Comparison of ENCODE assay signal across 8 cellular contexts in the genomic region with DNA sequence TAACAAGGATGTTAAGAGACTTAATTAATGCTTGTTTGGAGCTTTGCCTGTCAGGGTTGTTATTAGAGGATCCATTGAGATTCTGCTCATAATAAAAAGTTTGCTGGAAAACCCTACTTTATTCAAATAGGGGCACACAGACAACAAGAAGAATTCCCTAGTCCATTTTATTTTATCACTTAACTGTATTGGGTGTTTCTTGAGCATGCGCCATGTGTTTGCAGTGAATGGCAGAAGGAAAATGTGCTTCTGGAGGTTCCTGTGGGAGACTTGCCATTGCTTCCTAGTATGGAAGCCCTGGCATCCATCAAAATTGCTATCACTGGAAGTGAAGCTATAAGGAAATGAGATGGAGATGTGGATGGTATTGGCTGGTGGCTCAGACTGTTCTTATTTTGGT.
"Had no signal": no experiment of that assay in that cellular context is flagged by ENCODE, and none has a peak within 500 bp of the region (broad histone marks: within the 10 kb centered on the region; RNA-seq: fewer than 3 reads in every experiment).

No MANE protein-coding gene starts in this region.

- FAIRE-seq: G401.6, GM12878, GM12891, GM12892, GM18507, GM19239 had no signal

- ATAC-seq: GM12878 had no signal

- DNase-seq: GDM1, GF-D8 had no signal

- H3K4me3 ChIP-seq: GM12878 had no signal
